Comparison of ENCODE assay signal across 26 cellular contexts in genomic region chr20:15579703-15580102, GRCh38.
DNase-seq lines count a peak whose midpoint lies in the region; ATAC-seq, FAIRE-seq and TF ChIP-seq lines count a peak whose summit lies in the region.
"Had no signal": no experiment of that assay in that cellular context is flagged by ENCODE, and none has a peak within 500 bp of the region (broad histone marks: within the 10 kb centered on the region; RNA-seq: fewer than 3 reads in every experiment).

No MANE protein-coding gene starts in this region.

- no peak overlapping the region for H4K8ac ChIP-seq in IMR-90 (ENCODE audit: low read depth in 2 of 2, low read length in 2 of 2)

- no peak overlapping the region for H4K5ac ChIP-seq in IMR-90 (ENCODE audit: low read depth, low read length)

- CTCF ChIA-PET in A549 (lab: Yijun Ruan, JAX) (no interaction called here), IMR-90 (lab: Yijun Ruan, JAX) (no interaction called here)

- TF ChIP-seq CTCF in A549 (IDR thresholded peaks at IDR 0.05) (no peak), IMR-90 (conservative IDR thresholded peaks at IDR 0.05; ENCODE audit: low read depth, low read length) (no peak)

- BruUV-seq in IMR-90 (replicated peaks; lab: Mats Ljungman, UMichigan), result no TSS peak

- no peak overlapping the region for H3K9ac ChIP-seq in IMR-90 (ENCODE audit: low read depth, low read length)
- H3K9ac ChIP-seq in SK-N-MC (ENCODE audit: insufficient read length), result peak overlapping the region; percentile 56
- H3K9ac ChIP-seq: BLaER1 had no signal

- H2BK15ac ChIP-seq in IMR-90 (ENCODE audit: low read depth, low read length), result no peak overlapping the region

- H3K79me1 ChIP-seq in IMR-90 (ENCODE audit: low read depth in 1 of 2, low read length in 2 of 2), result no peaks in the 10 kb centered on the region

- no peaks in the 10 kb centered on the region for H3K9me1 ChIP-seq in IMR-90 (ENCODE audit: insufficient read depth, low read length)

- no peak overlapping the region for H3K23ac ChIP-seq in IMR-90 (ENCODE audit: low read depth, low read length)

- TF ChIP-seq RAD21 in A549 (conservative IDR thresholded peaks at IDR 0.05 in 1 of 2, IDR thresholded peaks at IDR 0.05 in 1 of 2), result no peak
- no peak for TF ChIP-seq RAD21 in IMR-90 (IDR thresholded peaks at IDR 0.05; ENCODE audit: low read length)

- DNase-seq in NOMO-1 treated with DMSO at 0.1 percent for 48 hours (lab: John Stamatoyannopoulos, UW; ENCODE audit: unreplicated experiment) (peak; percentile 1), NOMO-1 treated with dmso at 0.1 percent for 144 hours (lab: John Stamatoyannopoulos, UW; ENCODE audit: unreplicated experiment) (no peak), A549 (ENCODE audit: low read depth in 1 of 2, low spot score in 1 of 2) (no peak), IMR-90 (no peak), SK-N-MC (ENCODE audit: low read depth, low spot score) (peak; percentile 89), SKM-1 treated with dmso at 0.1 percent for 144 hours (lab: John Stamatoyannopoulos, UW; ENCODE audit: unreplicated experiment) (no peak), NCI-H524 (lab: John Stamatoyannopoulos, UW) (no peak)
- DNase-seq: ACHN; BE2C; C1 segment of cervical spinal cord; CD4-positive, alpha-beta memory T cell; CD4-positive, CD25-positive, alpha-beta regulatory T cell; CD8-positive, alpha-beta memory T cell; COR-L47; DMS 273 treated with DMSO at 0.1 percent for 48 hours; DMS153; DMS53; DMS79; DND-41; EL; GDM1 had no signal

- dilution Hi-C loops in IMR-90 (cut with HindIII; ENCODE audit: low sequenced_read_pairs, unreplicated experiment), result no loop called here

- no peak overlapping the region for H2AK9ac ChIP-seq in IMR-90 (replicated peaks; ENCODE audit: low read depth, low read length, poor library complexity)

- H2BK20ac ChIP-seq in IMR-90 (ENCODE audit: low read depth, low read length), result no peak overlapping the region

- no peak overlapping the region for H3K4me2 ChIP-seq in A549
- no peak overlapping the region for H3K4me2 ChIP-seq in IMR-90 (ENCODE audit: low read depth, low read length)
- H3K4me2 ChIP-seq: BLaER1 had no signal

- POLR2A ChIA-PET in A549 (lab: Yijun Ruan, JAX) (no interaction called here), IMR-90 (lab: Charles Lee; ENCODE audit: unreplicated experiment) (no interaction called here)

- no peak overlapping the region for H3K4ac ChIP-seq in IMR-90 (ENCODE audit: low read depth, low read length)

- no peak overlapping the region for H3K18ac ChIP-seq in IMR-90 (ENCODE audit: low read depth, low read length)

- no peak for ATAC-seq in A549
- ATAC-seq in IMR-90 (ENCODE audit: low read depth), result no peak
- ATAC-seq: GM12878 had no signal

- H3K4me1 ChIP-seq in A549 (no peaks in the 10 kb centered on the region), IMR-90 (ENCODE audit: control insufficient read depth, insufficient read depth, low read length) (no peaks in the 10 kb centered on the region; the same call in 1 of the 2 replicates)
- H3K4me1 ChIP-seq: BE2C, BLaER1 had no signal

- H3K14ac ChIP-seq in IMR-90 (replicated peaks; ENCODE audit: low read depth, low read length), result no peak overlapping the region

- H2AFZ ChIP-seq in IMR-90 (replicated peaks; ENCODE audit: low read length, poor library complexity), result no peak overlapping the region

- H4K91ac ChIP-seq in IMR-90 (ENCODE audit: insufficient read depth, low read depth, low read length), result no peak overlapping the region

- H4K20me1 ChIP-seq in IMR-90 (ENCODE audit: insufficient read depth, low read length), result no peaks in the 10 kb centered on the region
- H4K20me1 ChIP-seq: BLaER1 had no signal

- no peak overlapping the region for H2BK120ac ChIP-seq in IMR-90 (ENCODE audit: low read depth, low read length)

- H2BK5ac ChIP-seq in IMR-90 (ENCODE audit: low read depth, low read length, poor library complexity, severe bottlenecking), result no peak overlapping the region

- in situ Hi-C loops in IMR-90 (cut with MboI; ENCODE audit: low sequenced_read_pairs), result no loop called here

- no peaks in the 10 kb centered on the region for H3K36me3 ChIP-seq in IMR-90 (ENCODE audit: control insufficient read depth, insufficient read depth, low read length)
- no peaks in the 10 kb centered on the region for H3K36me3 ChIP-seq in SK-N-MC (ENCODE audit: insufficient read depth, low read length)
- H3K36me3 ChIP-seq: BE2C, BLaER1 had no signal

- no peaks in the 10 kb centered on the region; the same call in 1 of the 2 replicates for H3K27me3 ChIP-seq in IMR-90 (ENCODE audit: control insufficient read depth, insufficient read depth, low read length)
- H3K27me3 ChIP-seq: BLaER1 had no signal

- H3K27ac ChIP-seq in A549 (no peak overlapping the region), IMR-90 (ENCODE audit: insufficient read depth, low read length) (no peak overlapping the region), SK-N-MC (peak overlapping the region; percentile 95)
- H3K27ac ChIP-seq: 22Rv1, BLaER1 had no signal

- H3K9me3 ChIP-seq in A549 (no peaks in the 10 kb centered on the region), IMR-90 (ENCODE audit: control insufficient read depth, insufficient read depth, low read length) (peaks cover 1% of the 10 kb centered on the region; the same call in 1 of the 2 replicates), SK-N-MC (ENCODE audit: low read depth, low read length) (no peaks in the 10 kb centered on the region)
- H3K9me3 ChIP-seq: BE2C, BLaER1 had no signal

- TF ChIP-seq POLR2A in A549 (IDR thresholded peaks at IDR 0.05; ENCODE audit: low read length) (no peak), IMR-90 (IDR thresholded peaks at IDR 0.05; ENCODE audit: low read depth, low read length) (no peak)

- H3K4me3 ChIP-seq in A549 (no peak overlapping the region), IMR-90 (ENCODE audit: insufficient read depth, low read depth, low read length) (no peak overlapping the region), SK-N-MC (peak overlapping the region; percentile 65)
- H3K4me3 ChIP-seq: BLaER1, GM12878 had no signal

- intact Hi-C loops in IMR-90 (cut with micrococcal nuclease), result no loop called here

- WGBS in A549 (ENCODE audit: missing lambda C conversion rate), result 2% methylated on average over 2 of the region's 2 CpGs
- no CpG with 5 or more reads among the region's 2 CpGs for WGBS in IMR-90 (ENCODE audit: extremely low coverage in 2 of 2, insufficient read length in 1 of 2), 2 experiments

- TF ChIP-seq EP300 in A549 (IDR thresholded peaks at IDR 0.05), result no peak

- FAIRE-seq in A549 (lab: Jason Lieb, UNC), result no peak
- FAIRE-seq: GM12878, GM12892, GM18507 had no signal

- H2AK5ac ChIP-seq in IMR-90 (ENCODE audit: low read depth, low read length), result no peak overlapping the region

- no peak overlapping the region for H3K56ac ChIP-seq in IMR-90 (ENCODE audit: extremely low read depth, insufficient read depth, low read length)

TF ChIP-seq in A549, 52 proteins besides CTCF, POLR2A, EP300 and RAD21:
- TF ChIP-seq KDM5A (IDR thresholded peaks at IDR 0.05) (no peak), MAFK (IDR thresholded peaks at IDR 0.05; ENCODE audit: partially characterized antibody) (peak; percentile 44), CHD2 (IDR thresholded peaks at IDR 0.05; ENCODE audit: low read length, partially characterized antibody) (no peak), CHD4 (IDR thresholded peaks at IDR 0.05; ENCODE audit: borderline replicate concordance) (no peak)
- TF ChIP-seq, protein P1, sequence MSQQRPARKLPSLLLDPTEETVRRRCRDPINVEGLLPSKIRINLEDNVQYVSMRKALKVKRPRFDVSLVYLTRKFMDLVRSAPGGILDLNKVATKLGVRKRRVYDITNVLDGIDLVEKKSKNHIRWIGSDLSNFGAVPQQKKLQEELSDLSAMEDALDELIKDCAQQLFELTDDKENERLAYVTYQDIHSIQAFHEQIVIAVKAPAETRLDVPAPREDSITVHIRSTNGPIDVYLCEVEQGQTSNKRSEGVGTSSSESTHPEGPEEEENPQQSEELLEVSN (IDR thresholded peaks at IDR 0.05; ENCODE audit: borderline replicate concordance, low read depth), result no peak
- TF ChIP-seq, protein P2, sequence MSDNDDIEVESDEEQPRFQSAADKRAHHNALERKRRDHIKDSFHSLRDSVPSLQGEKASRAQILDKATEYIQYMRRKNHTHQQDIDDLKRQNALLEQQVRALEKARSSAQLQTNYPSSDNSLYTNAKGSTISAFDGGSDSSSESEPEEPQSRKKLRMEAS (IDR thresholded peaks at IDR 0.05), result no peak

TF ChIP-seq in IMR-90, 13 proteins besides CTCF, POLR2A, EP300 and RAD21:
- TF ChIP-seq MAFK (IDR thresholded peaks at IDR 0.05; ENCODE audit: low read depth, low read length), result 0 out of 2 replicates have a peak, but pooled peaks have one; percentile 8
- TF ChIP-seq NFE2L2 (IDR thresholded peaks at IDR 0.05; ENCODE audit: low read depth, low read length), result no peak
- TF ChIP-seq, protein P3, sequence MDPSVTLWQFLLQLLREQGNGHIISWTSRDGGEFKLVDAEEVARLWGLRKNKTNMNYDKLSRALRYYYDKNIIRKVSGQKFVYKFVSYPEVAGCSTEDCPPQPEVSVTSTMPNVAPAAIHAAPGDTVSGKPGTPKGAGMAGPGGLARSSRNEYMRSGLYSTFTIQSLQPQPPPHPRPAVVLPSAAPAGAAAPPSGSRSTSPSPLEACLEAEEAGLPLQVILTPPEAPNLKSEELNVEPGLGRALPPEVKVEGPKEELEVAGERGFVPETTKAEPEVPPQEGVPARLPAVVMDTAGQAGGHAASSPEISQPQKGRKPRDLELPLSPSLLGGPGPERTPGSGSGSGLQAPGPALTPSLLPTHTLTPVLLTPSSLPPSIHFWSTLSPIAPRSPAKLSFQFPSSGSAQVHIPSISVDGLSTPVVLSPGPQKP (IDR thresholded peaks at IDR 0.05; ENCODE audit: borderline replicate concordance, low read depth, low read length), result no peak
TF ChIP-seq in IMR-90: peak in this region for 1.

Comparison
In these comparisons a context has a peak if more than half of its experiments do, and no peak if none do; other contexts are left out.
1. DNase-seq: peak in NOMO-1 treated with DMSO at 0.1 percent for 48 hours (single experiment) and SK-N-MC (single experiment); none in NOMO-1 treated with dmso at 0.1 percent for 144 hours (single experiment), A549 (0 of 2), IMR-90 (single experiment), SKM-1 treated with dmso at 0.1 percent for 144 hours (single experiment) and NCI-H524 (0 of 2).